In genomic region chr1:89632213-89633102, GRCh38 we compare ENCODE assay signal across 8 cellular contexts. TPM values are rescaled to one million over a fixed set of nuclear protein-coding genes. Genes with fewer than 3 reads are reported as not detected.
DNase-seq lines count a peak whose midpoint lies in the region; FAIRE-seq and TF ChIP-seq lines count a peak whose summit lies in the region.

No MANE protein-coding gene starts in this region.

- TF ChIP-seq POLR2A in thyroid gland (IDR thresholded peaks at IDR 0.05), result no peak

- H3K4me1 Mint-ChIP-seq in glutamatergic neuron (ENCODE audit: low read depth, unreplicated experiment) (peaks cover 4% of the 10 kb centered on the region), osteocyte (ENCODE audit: unreplicated experiment) (peaks cover 15% of the 10 kb centered on the region)

- H3K36me3 ChIP-seq in SK-N-MC (ENCODE audit: insufficient read depth, low read length) (no peaks in the 10 kb centered on the region), thyroid gland (no peaks in the 10 kb centered on the region)

- H3K9me3 ChIP-seq in SK-N-MC (ENCODE audit: low read depth, low read length), result no peaks in the 10 kb centered on the region
- no peaks in the 10 kb centered on the region for H3K9me3 ChIP-seq in thyroid gland

- TF ChIP-seq CTCF in glutamatergic neuron (IDR thresholded peaks at IDR 0.05; ENCODE audit: partially characterized antibody, unreplicated experiment) (peak; percentile 17), osteocyte (IDR thresholded peaks at IDR 0.05) (peak; percentile 63), thyroid gland (IDR thresholded peaks at IDR 0.05) (peak in 3 of 6 experiments; percentile 62 to 83 (median 69))

- H3K27me3 Mint-ChIP-seq in glutamatergic neuron (ENCODE audit: unreplicated experiment) (peaks cover 2% of the 10 kb centered on the region), osteocyte (ENCODE audit: unreplicated experiment) (no peaks in the 10 kb centered on the region)

- H3K27me3 ChIP-seq in thyroid gland, result no peaks in the 10 kb centered on the region

- intact Hi-C loops in thyroid gland (cut with DNase I), result loop anchor here (5.0 kb wide), 1 partner anchor 130 kb away; no protein-coding TSS in a partner anchor

- peak; percentile 6 for FAIRE-seq in G401.6 (lab: Jason Lieb, UNC)

- H3K4me3 ChIP-seq in SK-N-MC (peak overlapping the region; percentile 96), thyroid gland (replicated peaks in 1 of 3) (peak overlapping the region; percentile 71 to 91 (median 72))

- H3K27ac Mint-ChIP-seq in glutamatergic neuron (ENCODE audit: unreplicated experiment) (peak overlapping the region; percentile 76), osteocyte (ENCODE audit: unreplicated experiment) (peak overlapping the region; percentile 77)

- H3K4me3 Mint-ChIP-seq in glutamatergic neuron (ENCODE audit: unreplicated experiment) (peak overlapping the region; percentile 97), osteocyte (ENCODE audit: unreplicated experiment) (peak overlapping the region; percentile 84)

- H3K4me1 ChIP-seq in thyroid gland, result no peaks in the 10 kb centered on the region

- H3K36me3 Mint-ChIP-seq in glutamatergic neuron (ENCODE audit: unreplicated experiment), result no peaks in the 10 kb centered on the region
- no peaks in the 10 kb centered on the region for H3K36me3 Mint-ChIP-seq in osteocyte (ENCODE audit: unreplicated experiment)

- peaks cover 3% of the 10 kb centered on the region for H3K9me3 Mint-ChIP-seq in glutamatergic neuron (ENCODE audit: unreplicated experiment)
- no peaks in the 10 kb centered on the region for H3K9me3 Mint-ChIP-seq in osteocyte (ENCODE audit: unreplicated experiment)

- 6 to 7% methylated on average over 15 to 19 of the region's 65 CpGs for WGBS in thyroid gland, 2 donors

- DNase-seq in GOT3 (lab: John Stamatoyannopoulos, UW) (peak; percentile 34), Kasumi-1 (lab: John Stamatoyannopoulos, UW) (peak; percentile 76 to 81), SK-N-MC (ENCODE audit: low read depth, low spot score) (no peak), glutamatergic neuron (peak; percentile 94), osteocyte (ENCODE audit: extremely low spot score, unreplicated experiment) (peak; percentile 93), thyroid gland (peak; percentile 71 to 76)
- peak; percentile 89 for DNase-seq in activated naive CD4-positive, alpha-beta T cell treated with anti-CD3 and anti-CD28 coated beads, Interleukin-2, amount 50 U/mL, for 16 hours

- peak overlapping the region; percentile 46 for H3K9ac ChIP-seq in SK-N-MC (ENCODE audit: insufficient read length)

- H3K27ac ChIP-seq in SK-N-MC (no peak overlapping the region), thyroid gland (peak overlapping the region; percentile 62 to 82 (median 69))

RNA-seq across cellular contexts. Expression of gene LRRC8C, which starts 0.5 kb away (rescaled TPM):
- total RNA-seq in glutamatergic neuron (ENCODE audit: unreplicated experiment), result 2.6 TPM
- total RNA-seq in osteocyte, result 3.5 and 3.8 TPM in 2 replicates
- total RNA-seq in thyroid gland, result 10 to 100 TPM in 2 of 4 donors, 1 to 10 TPM in 2; 4.4 to 11.0 (median 8.2) TPM
